Comparison of ENCODE assay signal across 1 cellular context in genomic region chr19:4521170-4521887, GRCh38.
TF ChIP-seq lines count a peak whose summit lies in the region.

No MANE protein-coding gene starts in this region.

TF ChIP-seq in HepG2, 621 proteins besides CTCF, POLR2A, EP300 and RAD21 (continues in another document):
- TF ChIP-seq HINFP (CRISPR knock-in tag; IDR thresholded peaks at IDR 0.05; ENCODE audit: low read depth) = 0 out of 2 replicates have a peak, but pooled peaks have one; percentile 19
- TF ChIP-seq ZNF530 (CRISPR knock-in tag; IDR thresholded peaks at IDR 0.05; ENCODE audit: low read depth) = no peak
- TF ChIP-seq CHCHD3 (CRISPR knock-in tag; IDR thresholded peaks at IDR 0.05) = no peak
- no peak for TF ChIP-seq ZNF883 (CRISPR knock-in tag; IDR thresholded peaks at IDR 0.05; ENCODE audit: not compliant biosample characterization)
- TF ChIP-seq FOXA3 (CRISPR knock-in tag; IDR thresholded peaks at IDR 0.05) = peak; percentile 41; the same call in 1 of the 2 replicates
- no peak for TF ChIP-seq SP2 (CRISPR knock-in tag; IDR thresholded peaks at IDR 0.05)
- no peak for TF ChIP-seq GTF2F1 (IDR thresholded peaks at IDR 0.05; ENCODE audit: low read length)
- TF ChIP-seq HIVEP1 (CRISPR knock-in tag; IDR thresholded peaks at IDR 0.05) = peak; percentile 77; the same call in 1 of the 2 replicates
- TF ChIP-seq KIAA2018 (CRISPR knock-in tag; IDR thresholded peaks at IDR 0.05; ENCODE audit: borderline replicate concordance) = no peak
- no peak for TF ChIP-seq ZNF460 (CRISPR knock-in tag; IDR thresholded peaks at IDR 0.05; ENCODE audit: borderline replicate concordance)
- TF ChIP-seq NONO (IDR thresholded peaks at IDR 0.05) = no peak
- peak; percentile 33; the same call in 1 of the 2 replicates for TF ChIP-seq NONO (CRISPR knock-in tag; conservative IDR thresholded peaks at IDR 0.05)
- TF ChIP-seq ZNF282 (IDR thresholded peaks at IDR 0.05; ENCODE audit: partially characterized antibody) = no peak
- TF ChIP-seq TCF12 (IDR thresholded peaks at IDR 0.05) = no peak
- no peak for TF ChIP-seq TCF12 (CRISPR knock-in tag; IDR thresholded peaks at IDR 0.05)
- TF ChIP-seq SRSF1 (optimal IDR thresholded peaks at IDR 0.05; ENCODE audit: low read depth, low read length) = no peak
- 0 out of 4 replicates have a peak, but pooled peaks of 1 of the 2 experiments have one; percentile 16 for TF ChIP-seq REST (IDR thresholded peaks at IDR 0.05; ENCODE audit: borderline replicate concordance in 1 of 2, low read depth in 1 of 2, low read length in 2 of 2)
- no peak for TF ChIP-seq DNMT1 (CRISPR knock-in tag; IDR thresholded peaks at IDR 0.05)
- TF ChIP-seq ELF1 (CRISPR knock-in tag; IDR thresholded peaks at IDR 0.05) = 0 out of 2 replicates have a peak, but pooled peaks have one; percentile 35
- no peak for TF ChIP-seq ZNF589 (CRISPR knock-in tag; conservative IDR thresholded peaks at IDR 0.05)
- TF ChIP-seq MEF2D (CRISPR knock-in tag; IDR thresholded peaks at IDR 0.05) = no peak
- no peak for TF ChIP-seq KDM5A (IDR thresholded peaks at IDR 0.05; ENCODE audit: borderline replicate concordance, low read length)
- TF ChIP-seq ZNF709 (CRISPR knock-in tag; IDR thresholded peaks at IDR 0.05) = no peak
- TF ChIP-seq RNF219 (CRISPR knock-in tag; IDR thresholded peaks at IDR 0.05) = no peak
- TF ChIP-seq ZNF383 (CRISPR knock-in tag; IDR thresholded peaks at IDR 0.05; ENCODE audit: borderline replicate concordance) = no peak
- TF ChIP-seq ZUFSP (CRISPR knock-in tag; IDR thresholded peaks at IDR 0.05; ENCODE audit: borderline replicate concordance) = no peak
- TF ChIP-seq NFATC3 (CRISPR knock-in tag; IDR thresholded peaks at IDR 0.05) = no peak
- TF ChIP-seq PAXIP1 (CRISPR knock-in tag; conservative IDR thresholded peaks at IDR 0.05) = peak; percentile 89
- TF ChIP-seq PHB2 (IDR thresholded peaks at IDR 0.05; ENCODE audit: partially characterized antibody) = no peak
- TF ChIP-seq ZNF670 (CRISPR knock-in tag; IDR thresholded peaks at IDR 0.05; ENCODE audit: borderline replicate concordance) = peak; percentile 56; the same call in 1 of the 2 replicates
- peak; percentile 84 for TF ChIP-seq RARA (CRISPR knock-in tag; IDR thresholded peaks at IDR 0.05)
- no peak for TF ChIP-seq NR1H2 (CRISPR knock-in tag; IDR thresholded peaks at IDR 0.05; ENCODE audit: borderline replicate concordance, low read depth)
- TF ChIP-seq ZNF703 (CRISPR knock-in tag; IDR thresholded peaks at IDR 0.05; ENCODE audit: borderline replicate concordance) = no peak
- TF ChIP-seq KLF12 (CRISPR knock-in tag; IDR thresholded peaks at IDR 0.05; ENCODE audit: borderline replicate concordance) = 0 out of 2 replicates have a peak, but pooled peaks have one; percentile 56
- no peak for TF ChIP-seq ZNF7 (CRISPR knock-in tag; IDR thresholded peaks at IDR 0.05)
- TF ChIP-seq MAZ (IDR thresholded peaks at IDR 0.05; ENCODE audit: borderline replicate concordance, low read depth, low read length) = 0 out of 2 replicates have a peak, but pooled peaks have one; percentile 16
- no peak for TF ChIP-seq MAZ (CRISPR knock-in tag; IDR thresholded peaks at IDR 0.05; ENCODE audit: low read depth)
- no peak; the same call in 1 of the 2 replicates for TF ChIP-seq NFKBIZ (CRISPR knock-in tag; IDR thresholded peaks at IDR 0.05)
- TF ChIP-seq KDM3A (CRISPR knock-in tag; IDR thresholded peaks at IDR 0.05; ENCODE audit: low read depth) = 0 out of 2 replicates have a peak, but pooled peaks have one; percentile 51
- TF ChIP-seq MXI1 (IDR thresholded peaks at IDR 0.05; ENCODE audit: borderline replicate concordance, low read depth, low read length) = no peak
- TF ChIP-seq ARNT (IDR thresholded peaks at IDR 0.05) = no peak
- no peak for TF ChIP-seq ZNF879 (CRISPR knock-in tag; IDR thresholded peaks at IDR 0.05)
- peak; percentile 97 for TF ChIP-seq TEAD3 (CRISPR knock-in tag; optimal IDR thresholded peaks at IDR 0.05; ENCODE audit: borderline replicate concordance)
